Comparison of ENCODE assay signal across 30 cellular contexts in the genomic region with DNA sequence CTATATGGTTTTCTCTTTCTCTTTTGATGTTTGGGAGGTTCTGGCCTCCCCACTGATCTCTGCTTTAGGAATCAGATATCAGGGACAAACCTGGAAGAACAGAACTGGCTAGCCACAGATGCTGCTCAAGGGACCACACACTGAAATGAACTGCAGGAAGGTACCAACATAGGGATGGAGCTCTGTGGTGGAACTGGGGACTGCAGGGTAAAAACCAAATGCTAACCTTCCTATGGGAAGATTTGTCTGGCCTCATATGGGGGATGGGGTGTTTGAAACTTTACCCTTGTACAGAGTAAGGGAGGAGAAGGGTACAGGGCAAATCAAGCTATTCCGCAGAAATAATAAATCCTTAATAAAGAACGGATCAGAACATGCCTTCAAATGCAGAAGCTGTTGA.
"Had no signal": no experiment of that assay in that cellular context is flagged by ENCODE, and none has a peak within 500 bp of the region (broad histone marks: within the 10 kb centered on the region; RNA-seq: fewer than 3 reads in every experiment).

No MANE protein-coding gene starts in this region.

- H3K4me1 ChIP-seq: breast epithelium, colonic mucosa, esophagus muscularis mucosa, gastrocnemius medialis, stomach, suprapubic skin, transverse colon, uterus had no signal

- FAIRE-seq: pancreas had no signal

- H3K9me3 Mint-ChIP-seq: activated naive CD4-positive, alpha-beta T cell treated with anti-CD3 and anti-CD28 coated beads for 36 hours; activated naive CD8-positive, alpha-beta T cell treated with anti-CD3 and anti-CD28 coated beads, Interleukin-2, amount 10 ng/mL, durations not matched to agents 7 days and 5 days; effector memory CD8-positive, alpha-beta T cell; memory B cell; nephron; stimulated activated effector memory CD8-positive, alpha-beta T cell treated with anti-CD3 and anti-CD28 coated beads, Interleukin-12 subunit alpha, Interleukin-12 subunit beta, amount 100 ng/mL, for 72 hours had no signal

- H3K9me3 ChIP-seq: breast epithelium, colonic mucosa, esophagus muscularis mucosa, gastrocnemius medialis, neutrophil, pancreas, stomach, suprapubic skin, transverse colon, uterus had no signal

- H3K4me1 Mint-ChIP-seq: activated naive CD8-positive, alpha-beta T cell treated with anti-CD3 and anti-CD28 coated beads, Interleukin-2, amount 10 ng/mL, durations not matched to agents 7 days and 5 days; memory B cell; nephron; stimulated activated effector memory CD8-positive, alpha-beta T cell treated with anti-CD3 and anti-CD28 coated beads, Interleukin-12 subunit alpha, Interleukin-12 subunit beta, amount 100 ng/mL, for 72 hours had no signal

- H3K36me3 ChIP-seq: breast epithelium, colonic mucosa, esophagus muscularis mucosa, gastrocnemius medialis, neutrophil, pancreas, stomach, suprapubic skin, transverse colon, uterus had no signal

- H3K4me3 ChIP-seq: breast epithelium, colonic mucosa, dorsolateral prefrontal cortex, esophagus muscularis mucosa, gastrocnemius medialis, pancreas, stomach, suprapubic skin, transverse colon, uterus had no signal

- H3K27me3 ChIP-seq: breast epithelium, colonic mucosa, dorsolateral prefrontal cortex, gastrocnemius medialis, neutrophil, pancreas, stomach, suprapubic skin, transverse colon, uterus had no signal

- H3K27ac Mint-ChIP-seq: activated naive CD4-positive, alpha-beta T cell treated with anti-CD3 and anti-CD28 coated beads for 36 hours; activated naive CD8-positive, alpha-beta T cell treated with anti-CD3 and anti-CD28 coated beads, Interleukin-2, amount 10 ng/mL, durations not matched to agents 7 days and 5 days; effector memory CD8-positive, alpha-beta T cell; memory B cell; nephron; stimulated activated effector memory CD8-positive, alpha-beta T cell treated with anti-CD3 and anti-CD28 coated beads, Interleukin-12 subunit alpha, Interleukin-12 subunit beta, amount 100 ng/mL, for 72 hours had no signal

- H3K36me3 Mint-ChIP-seq: activated naive CD8-positive, alpha-beta T cell treated with anti-CD3 and anti-CD28 coated beads, Interleukin-2, amount 10 ng/mL, durations not matched to agents 7 days and 5 days; memory B cell; stimulated activated effector memory CD8-positive, alpha-beta T cell treated with anti-CD3 and anti-CD28 coated beads, Interleukin-12 subunit alpha, Interleukin-12 subunit beta, amount 100 ng/mL, for 72 hours had no signal

- H3K27ac ChIP-seq: breast epithelium, colonic mucosa, esophagus muscularis mucosa, gastrocnemius medialis, neutrophil, pancreas, stomach, suprapubic skin, transverse colon, uterus had no signal

- DNase-seq: activated CD4-positive, alpha-beta T cell treated with anti-CD3 and anti-CD28 coated beads for 4 hours; activated CD4-positive, alpha-beta T cell treated with anti-CD3 and anti-CD28 coated beads, Interleukin-2, amount 50 U/mL, for 48 hours; activated CD4-positive, CD25-positive, alpha-beta regulatory T cell; activated CD8-positive, alpha-beta memory T cell treated with anti-CD3 and anti-CD28 coated beads, Interleukin-2, amount 50 U/mL, for 48 hours; activated effector memory CD4-positive, alpha-beta T cell treated with Interleukin-2 at 50 U/mL for 16 hours; activated naive CD4-positive, alpha-beta T cell treated with anti-CD3 and anti-CD28 coated beads for 36 hours; activated naive CD8-positive, alpha-beta T cell treated with anti-CD3 and anti-CD28 coated beads, Interleukin-2, amount 10 ng/mL, durations not matched to agents 7 days and 5 days; activated T-cell treated with anti-CD3 and anti-CD28 coated beads, Interleukin-2, amount 50 U/mL, for 48 hours; amniotic stem cell; colonic mucosa; dorsolateral prefrontal cortex; effector memory CD8-positive, alpha-beta T cell; gastrocnemius medialis; hippocampal formation; islet precursor cell; left colon; pancreas; right cardiac atrium; stimulated activated CD4-positive, alpha-beta T cell treated with anti-CD3 and anti-CD28 coated beads, Interleukin-1b, Interleukin-23, amount 100 ng/mL, for 48 hours; stomach; T-helper 9 cell; transverse colon; uterus had no signal

- ATAC-seq: effector memory CD8-positive, alpha-beta T cell; gastrocnemius medialis; left colon; pancreas; right cardiac atrium; stimulated activated effector memory CD8-positive, alpha-beta T cell treated with anti-CD3 and anti-CD28 coated beads, Interleukin-12 subunit alpha, Interleukin-12 subunit beta, amount 100 ng/mL, for 72 hours had no signal

- H3K4me3 Mint-ChIP-seq: activated naive CD4-positive, alpha-beta T cell treated with anti-CD3 and anti-CD28 coated beads for 36 hours; activated naive CD8-positive, alpha-beta T cell treated with anti-CD3 and anti-CD28 coated beads, Interleukin-2, amount 10 ng/mL, durations not matched to agents 7 days and 5 days; effector memory CD8-positive, alpha-beta T cell; memory B cell; nephron; stimulated activated effector memory CD8-positive, alpha-beta T cell treated with anti-CD3 and anti-CD28 coated beads, Interleukin-12 subunit alpha, Interleukin-12 subunit beta, amount 100 ng/mL, for 72 hours had no signal
